Comparison of ENCODE assay signal across 26 cellular contexts in genomic region chr4:182699825-182700224, GRCh38.
"Had no signal": no experiment of that assay in that cellular context is flagged by ENCODE, and none has a peak within 500 bp of the region (broad histone marks: within the 10 kb centered on the region; RNA-seq: fewer than 3 reads in every experiment).

No MANE protein-coding gene starts in this region.

- H3K36me3 Mint-ChIP-seq: memory B cell; naive B cell; natural killer cell treated with Interleukin-12 subunit alpha and Interleukin-12 subunit beta and Interleukin-15 and Interleukin-18, amount 100 ng/mL, for 72 hours; stimulated activated effector memory CD8-positive, alpha-beta T cell treated with anti-CD3 and anti-CD28 coated beads, Interleukin-12 subunit alpha, Interleukin-12 subunit beta, amount 100 ng/mL, for 72 hours had no signal

- H3K9me3 ChIP-seq: gastroesophageal sphincter, heart left ventricle, mucosa of descending colon, neutrophil, pancreas, stomach, thyroid gland had no signal

- H3K27ac ChIP-seq: dorsolateral prefrontal cortex, foreskin keratinocyte, gastroesophageal sphincter, heart left ventricle, hepatocyte, neutrophil, pancreas, stomach, thyroid gland had no signal

- H3K79me2 ChIP-seq: hepatocyte had no signal

- H3K27me3 ChIP-seq: foreskin keratinocyte, gastroesophageal sphincter, heart left ventricle, hepatocyte, neutrophil, pancreas, stomach, thyroid gland had no signal

- H3K27ac Mint-ChIP-seq: memory B cell; naive B cell; natural killer cell treated with Interleukin-12 subunit alpha and Interleukin-12 subunit beta and Interleukin-15 and Interleukin-18, amount 100 ng/mL, for 72 hours; stimulated activated effector memory CD8-positive, alpha-beta T cell treated with anti-CD3 and anti-CD28 coated beads, Interleukin-12 subunit alpha, Interleukin-12 subunit beta, amount 100 ng/mL, for 72 hours had no signal

- H3K9me3 Mint-ChIP-seq: memory B cell; mesothelial cell of epicardium; naive B cell; natural killer cell treated with Interleukin-12 subunit alpha and Interleukin-12 subunit beta and Interleukin-15 and Interleukin-18, amount 100 ng/mL, for 72 hours; neural crest cell; stimulated activated effector memory CD8-positive, alpha-beta T cell treated with anti-CD3 and anti-CD28 coated beads, Interleukin-12 subunit alpha, Interleukin-12 subunit beta, amount 100 ng/mL, for 72 hours had no signal

- H3K4me3 Mint-ChIP-seq: memory B cell; mesothelial cell of epicardium; naive B cell; natural killer cell treated with Interleukin-12 subunit alpha and Interleukin-12 subunit beta and Interleukin-15 and Interleukin-18, amount 100 ng/mL, for 72 hours; neural crest cell; stimulated activated effector memory CD8-positive, alpha-beta T cell treated with anti-CD3 and anti-CD28 coated beads, Interleukin-12 subunit alpha, Interleukin-12 subunit beta, amount 100 ng/mL, for 72 hours had no signal

- H3K4me1 ChIP-seq: foreskin keratinocyte, gastroesophageal sphincter, pancreas, stomach, thyroid gland had no signal

- H3K4me1 Mint-ChIP-seq: memory B cell; naive B cell; neural crest cell; stimulated activated effector memory CD8-positive, alpha-beta T cell treated with anti-CD3 and anti-CD28 coated beads, Interleukin-12 subunit alpha, Interleukin-12 subunit beta, amount 100 ng/mL, for 72 hours had no signal

- DNase-seq: cerebellar nuclear complex; dorsolateral prefrontal cortex; effector CD4-positive, alpha-beta T cell; foreskin keratinocyte; heart left ventricle; kidney; mucosa of descending colon; naive B cell; pancreas; stimulated activated CD4-positive, alpha-beta T cell treated with anti-CD3 and anti-CD28 coated beads, Interleukin-12 subunit alpha, Interleukin-12 subunit beta, amount 100 ng/mL, for 4 hours; stimulated activated CD4-positive, alpha-beta T cell treated with anti-CD3 and anti-CD28 coated beads, Interleukin-2, amount 100 ng/mL, for 24 hours; stimulated activated CD4-positive, alpha-beta T cell treated with anti-CD3 and anti-CD28 coated beads, Interleukin-4, amount 100 ng/mL, for 24 hours; stimulated activated naive CD4-positive, alpha-beta T cell treated with Interleukin-2 at 50 U/mL for 16 hours; stomach; thyroid gland; trophoblast cell had no signal

- H3K4me3 ChIP-seq: dorsolateral prefrontal cortex, gastroesophageal sphincter, heart left ventricle, hepatocyte, lung, mucosa of descending colon, pancreas, smooth muscle cell, stomach, thyroid gland had no signal

- H3K4me2 ChIP-seq: hepatocyte, smooth muscle cell had no signal

- H3K36me3 ChIP-seq: gastroesophageal sphincter, heart left ventricle, neutrophil, pancreas, stomach, thyroid gland had no signal

- H2AFZ ChIP-seq: hepatocyte had no signal
